9 cellular contexts compared by ENCODE assay signal in the genomic region with DNA sequence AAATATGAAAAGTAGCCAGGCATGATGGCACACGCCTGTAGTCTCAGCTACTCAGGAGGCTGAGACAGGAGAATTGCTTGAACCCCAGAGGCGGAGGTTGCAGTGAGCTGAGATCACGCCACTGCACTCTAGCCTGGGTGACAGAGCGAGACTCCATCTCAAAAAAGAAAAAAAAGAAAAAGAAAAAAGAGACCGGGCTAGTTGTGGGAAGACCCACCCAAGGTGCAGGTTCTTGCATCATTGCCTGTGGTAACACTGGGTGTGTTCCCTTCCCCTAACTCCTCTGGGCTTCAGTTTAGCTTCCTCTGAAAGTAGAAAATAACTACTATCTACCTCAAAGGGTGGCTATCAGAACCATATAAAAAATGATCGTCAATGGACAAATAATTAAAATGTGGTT. TPM values are rescaled to one million over a fixed set of nuclear protein-coding genes. Genes with fewer than 3 reads are reported as not detected.
A peak's percentile ranks its signal among the peaks of the same experiment; 100 is the strongest.
DNase-seq lines count a peak whose midpoint lies in the region; ATAC-seq and TF ChIP-seq lines count a peak whose summit lies in the region.
"Not testable (repeated sequence)": the region's sequence is repeated elsewhere in the genome, so short reads cannot be mapped to it uniquely, and the experiment has no call there.
"Had no signal": no experiment of that assay in that cellular context is flagged by ENCODE, and none has a peak within 500 bp of the region (broad histone marks: within the 10 kb centered on the region; RNA-seq: fewer than 3 reads in every experiment).

No MANE protein-coding gene starts in this region.

- peak overlapping the region; percentile 88 for H3K27ac Mint-ChIP-seq in activated CD8-positive, alpha-beta T cell treated with anti-CD3 and anti-CD28 coated beads, Interleukin-2, amount 10 ng/mL, durations not matched to agents 7 days and 5 days
- H3K27ac Mint-ChIP-seq in activated naive CD8-positive, alpha-beta T cell = peak overlapping the region; percentile 86
- H3K27ac Mint-ChIP-seq in naive B cell = peak overlapping the region in 4 of 6 donors; percentile 56 to 85 (median 62)

- peak overlapping the region; percentile 60 for H3K4me3 Mint-ChIP-seq in activated CD8-positive, alpha-beta T cell treated with anti-CD3 and anti-CD28 coated beads, Interleukin-2, amount 10 ng/mL, durations not matched to agents 7 days and 5 days
- peak overlapping the region; percentile 78 for H3K4me3 Mint-ChIP-seq in activated naive CD8-positive, alpha-beta T cell
- H3K4me3 Mint-ChIP-seq in naive B cell = peak overlapping the region; percentile 16 to 82 (median 62)

- CTCF ChIA-PET in activated CD8-positive, alpha-beta T cell treated with anti-CD3 and anti-CD28 coated beads, Interleukin-2, amount 10 ng/mL, durations not matched to agents 7 days and 5 days (lab: Charles Lee) = interaction anchor here (1.9 to 24.5 kb wide), 5 partner anchors 8 to 52 kb away, joined by 9 to 922 read pairs (median 34); partner anchors contain the start of genes PXN and RPLP0

- not testable (repeated sequence) for H3K27me3 Mint-ChIP-seq in activated CD8-positive, alpha-beta T cell treated with anti-CD3 and anti-CD28 coated beads, Interleukin-2, amount 10 ng/mL, durations not matched to agents 7 days and 5 days (ENCODE audit: low read depth); activated naive CD8-positive, alpha-beta T cell
- H3K27me3 Mint-ChIP-seq in naive B cell = peaks cover 55 to 67% (median 57%) of the 10 kb centered on the region in 3 donors

- not testable (repeated sequence) for TF ChIP-seq CTCF in epithelial cell of esophagus (IDR thresholded peaks at IDR 0.05; ENCODE audit: insufficient read depth, low read depth, low read length, missing control alignments)

- ATAC-seq in HG03108 (IDR thresholded peaks at IDR 0.05; ENCODE audit: unreplicated experiment) (peak; percentile 37), naive B cell (ENCODE audit: low read depth in 2 of 2) (peak; percentile 72 to 74)
- peak; percentile 36 for ATAC-seq in activated CD8-positive, alpha-beta T cell treated with anti-CD3 and anti-CD28 coated beads, Interleukin-2, amount 10 ng/mL, durations not matched to agents 7 days and 5 days
- ATAC-seq in stimulated activated naive CD8-positive, alpha-beta T cell treated with anti-CD3 and anti-CD28 coated beads, Interleukin-15, Interleukin-2, amounts not matched to agents 100 U/mL and 50 U/mL, for 24 hours = peak; percentile 4

- H3K36me3 Mint-ChIP-seq in activated CD8-positive, alpha-beta T cell treated with anti-CD3 and anti-CD28 coated beads, Interleukin-2, amount 10 ng/mL, durations not matched to agents 7 days and 5 days (ENCODE audit: low read depth) = peaks cover 59% of the 10 kb centered on the region
- not testable (repeated sequence) for H3K36me3 Mint-ChIP-seq in activated naive CD8-positive, alpha-beta T cell; naive B cell

- DNase-seq in CD1c-positive myeloid dendritic cell (ENCODE audit: extremely low spot score) = peak; percentile 69
- peak; percentile 73 for DNase-seq in SIG-M5 treated with dmso at 0.1 percent for 504 hours (lab: John Stamatoyannopoulos, UW; ENCODE audit: unreplicated experiment)
- DNase-seq in activated CD8-positive, alpha-beta T cell treated with anti-CD3 and anti-CD28 coated beads, Interleukin-2, amount 10 ng/mL, durations not matched to agents 7 days and 5 days = peak; percentile 68
- peak; percentile 44 for DNase-seq in epithelial cell of esophagus (ENCODE audit: low read depth)
- DNase-seq in naive B cell = peak; percentile 74
- DNase-seq in stimulated activated naive CD8-positive, alpha-beta T cell treated with anti-CD3 and anti-CD28 coated beads, Interleukin-15, Interleukin-2, amounts not matched to agents 100 U/mL and 50 U/mL, for 24 hours = not testable (repeated sequence)

- H3K4me3 ChIP-seq in epithelial cell of esophagus (ENCODE audit: low read length) = not testable (repeated sequence)

- POLR2A ChIA-PET in activated CD8-positive, alpha-beta T cell treated with anti-CD3 and anti-CD28 coated beads, Interleukin-2, amount 10 ng/mL, durations not matched to agents 7 days and 5 days (lab: Charles Lee) = interaction anchor here (1.3 to 9.8 kb wide), 5 partner anchors 9 to 53 kb away, joined by 3 to 113 read pairs (median 9); partner anchors contain the start of genes PXN, RNU4-1, RNU4-2 and RPLP0

- H3K9me3 Mint-ChIP-seq in activated CD8-positive, alpha-beta T cell treated with anti-CD3 and anti-CD28 coated beads, Interleukin-2, amount 10 ng/mL, durations not matched to agents 7 days and 5 days (ENCODE audit: insufficient read depth); activated naive CD8-positive, alpha-beta T cell (ENCODE audit: low read depth); naive B cell: not testable (repeated sequence)

- H3K4me1 Mint-ChIP-seq in activated CD8-positive, alpha-beta T cell treated with anti-CD3 and anti-CD28 coated beads, Interleukin-2, amount 10 ng/mL, durations not matched to agents 7 days and 5 days (ENCODE audit: low read depth) = peaks cover 82% of the 10 kb centered on the region
- H3K4me1 Mint-ChIP-seq in activated naive CD8-positive, alpha-beta T cell (ENCODE audit: low read depth) = peaks cover 86% of the 10 kb centered on the region
- peaks cover 49 to 70% (median 64%) of the 10 kb centered on the region in 3 donors for H3K4me1 Mint-ChIP-seq in naive B cell

RNA-seq across cellular contexts. Expression of gene PXN, which starts 12.2 kb away (rescaled TPM):
- 100 to 1,000 TPM; 123 to 127 TPM for total RNA-seq in activated CD8-positive, alpha-beta T cell treated with anti-CD3 and anti-CD28 coated beads, Interleukin-2, amount 10 ng/mL, durations not matched to agents 7 days and 5 days
- 1 to 10 TPM in 5 of 6 donors, under 1 TPM in 1; 0.95 to 6.0 (median 3.7) TPM for polyA plus RNA-seq in naive B cell (ENCODE audit: low read depth in 6 of 6)

RNA-seq across cellular contexts. Expression of gene RNU4-2, which starts 38.4 kb away (rescaled TPM):
- 1,000 to 10,000 TPM; 1,982 to 3,332 TPM for total RNA-seq in activated CD8-positive, alpha-beta T cell treated with anti-CD3 and anti-CD28 coated beads, Interleukin-2, amount 10 ng/mL, durations not matched to agents 7 days and 5 days
- polyA plus RNA-seq in naive B cell (ENCODE audit: low read depth in 6 of 6) = 100 to 1,000 TPM in 1 of 6 donors, 10 to 100 TPM in 1, not detected in 4; 82.0 to 107 TPM
- polyA plus RNA-seq: urinary bladder had no signal

RNA-seq across cellular contexts. Expression of gene RNU4-1, which starts 39.7 kb away (rescaled TPM):
- 1,000 to 10,000 TPM; 1,409 to 2,335 TPM for total RNA-seq in activated CD8-positive, alpha-beta T cell treated with anti-CD3 and anti-CD28 coated beads, Interleukin-2, amount 10 ng/mL, durations not matched to agents 7 days and 5 days
- not detected for polyA plus RNA-seq in naive B cell (ENCODE audit: low read depth in 6 of 6)
- polyA plus RNA-seq: urinary bladder had no signal

RNA-seq across cellular contexts. Expression of gene SIRT4, which starts 48.8 kb away (rescaled TPM):
- total RNA-seq in activated CD8-positive, alpha-beta T cell treated with anti-CD3 and anti-CD28 coated beads, Interleukin-2, amount 10 ng/mL, durations not matched to agents 7 days and 5 days = 1 to 10 TPM; 1.2 to 1.4 TPM
- 1 to 10 TPM; 1.3 to 4.3 (median 1.4) TPM for polyA plus RNA-seq in naive B cell (ENCODE audit: low read depth in 6 of 6)

RNA-seq across cellular contexts. Expression of gene RPLP0, which starts 52.4 kb away (rescaled TPM):
- 1,000 to 10,000 TPM; 2,051 to 2,121 TPM for total RNA-seq in activated CD8-positive, alpha-beta T cell treated with anti-CD3 and anti-CD28 coated beads, Interleukin-2, amount 10 ng/mL, durations not matched to agents 7 days and 5 days
- polyA plus RNA-seq in naive B cell (ENCODE audit: low read depth in 6 of 6) = 1,000 to 10,000 TPM; 1,332 to 2,325 (median 1,674) TPM

Comparison
In these comparisons a context has a peak if more than half of its experiments do, and no peak if none do; other contexts are left out.
1. ATAC-seq: peak in every context shown above with its lines; median percentile 73 in naive B cell; 37 in HG03108; 36 in activated CD8-positive, alpha-beta T cell treated with anti-CD3 and anti-CD28 coated beads, Interleukin-2, amount 10 ng/mL, durations not matched to agents 7 days and 5 days; 4 in stimulated activated naive CD8-positive, alpha-beta T cell treated with anti-CD3 and anti-CD28 coated beads, Interleukin-15, Interleukin-2, amounts not matched to agents 100 U/mL and 50 U/mL, for 24 hours.